16 cellular contexts compared by ENCODE assay signal in genomic region chr1:234244482-234244881, GRCh38.
DNase-seq lines count a peak whose midpoint lies in the region; ATAC-seq and TF ChIP-seq lines count a peak whose summit lies in the region.
"Had no signal": no experiment of that assay in that cellular context is flagged by ENCODE, and none has a peak within 500 bp of the region (broad histone marks: within the 10 kb centered on the region; RNA-seq: fewer than 3 reads in every experiment).

No MANE protein-coding gene starts in this region.

- ATAC-seq in GM19035 (IDR thresholded peaks at IDR 0.05; ENCODE audit: unreplicated experiment) (peak; percentile 43), HG02981 (IDR thresholded peaks at IDR 0.05; ENCODE audit: unreplicated experiment) (peak; percentile 32)
- ATAC-seq: activated CD8-positive, alpha-beta T cell treated with anti-CD3 and anti-CD28 coated beads, Interleukin-2, amount 10 ng/mL, durations not matched to agents 7 days and 5 days; foreskin keratinocyte had no signal

- H3K36me3 ChIP-seq in GM06990 (ENCODE audit: control insufficient read depth, insufficient read depth, low read length) (no peaks in the 10 kb centered on the region), OCI-LY3 (replicated peaks; ENCODE audit: low read depth, low read length) (no peaks in the 10 kb centered on the region), BE2C (no peaks in the 10 kb centered on the region)
- H3K36me3 ChIP-seq: brain microvascular endothelial cell, upper lobe of left lung had no signal

- H3K27me3 ChIP-seq in GM06990 (replicated peaks; ENCODE audit: control insufficient read depth, insufficient read depth, low read length) (no peaks in the 10 kb centered on the region), OCI-LY3 (ENCODE audit: low read depth, low read length) (no peaks in the 10 kb centered on the region), BE2C (peaks cover 8% of the 10 kb centered on the region)
- H3K27me3 ChIP-seq: brain microvascular endothelial cell, foreskin keratinocyte, upper lobe of left lung had no signal

- H3K9me3 ChIP-seq in OCI-LY3 (ENCODE audit: insufficient read depth, low read length) (no peaks in the 10 kb centered on the region), BE2C (no peaks in the 10 kb centered on the region)
- H3K9me3 ChIP-seq: upper lobe of left lung had no signal

- peaks cover 51% of the 10 kb centered on the region for H3K4me1 ChIP-seq in OCI-LY3 (ENCODE audit: low read length)
- H3K4me1 ChIP-seq in BE2C = no peaks in the 10 kb centered on the region
- H3K4me1 ChIP-seq: upper lobe of left lung had no signal

- no peak for TF ChIP-seq CTCF in GM06990 (IDR thresholded peaks at IDR 0.05; ENCODE audit: insufficient read depth, low read length, poor library complexity, severe bottlenecking)
- TF ChIP-seq CTCF in OCI-LY3 (IDR thresholded peaks at IDR 0.05; ENCODE audit: low read depth, low read length) = no peak
- TF ChIP-seq CTCF in BE2C (IDR thresholded peaks at IDR 0.05; ENCODE audit: low read depth, low read length) = no peak

- H3K4me3 ChIP-seq in GM06990 (replicated peaks; ENCODE audit: low read depth, low read length) = peak overlapping the region; percentile 23
- peak overlapping the region; percentile 68 for H3K4me3 ChIP-seq in OCI-LY3 (ENCODE audit: low read length)
- no peak overlapping the region for H3K4me3 ChIP-seq in BE2C (ENCODE audit: low read depth, low read length)
- H3K4me3 ChIP-seq: upper lobe of left lung had no signal

- H2AFZ ChIP-seq in OCI-LY3 (ENCODE audit: low read depth, low read length) = no peak overlapping the region

- no peaks in the 10 kb centered on the region; the same call in 1 of the 2 replicates for H4K20me1 ChIP-seq in OCI-LY3 (ENCODE audit: insufficient read depth, low read length)

- DNase-seq in GM06990 (ENCODE audit: extremely low read depth, insufficient read length) = peak; percentile 45
- no peak for DNase-seq in NCI-H2171 (lab: John Stamatoyannopoulos, UW)
- DNase-seq in ecto neural progenitor cell (ENCODE audit: low spot score) = no peak
- no peak for DNase-seq in EL
- no peak for DNase-seq in BE2C
- DNase-seq: activated CD8-positive, alpha-beta T cell treated with anti-CD3 and anti-CD28 coated beads, Interleukin-2, amount 10 ng/mL, durations not matched to agents 7 days and 5 days; activated gamma-delta T cell; brain microvascular endothelial cell; foreskin keratinocyte; NCI-H1436; NCI-H524 treated with DMSO at 0.1 percent for 48 hours; SHP77 treated with DMSO at 0.1 percent for 48 hours; upper lobe of left lung had no signal

- H3K9ac ChIP-seq in OCI-LY3 (ENCODE audit: low read length) = peak overlapping the region; percentile 52

- no peaks in the 10 kb centered on the region for H3K79me2 ChIP-seq in OCI-LY3 (ENCODE audit: low read length)

- peak overlapping the region; percentile 92 for H3K27ac ChIP-seq in OCI-LY3 (ENCODE audit: low read length)
- H3K27ac ChIP-seq: brain microvascular endothelial cell, foreskin keratinocyte, upper lobe of left lung had no signal

- H3K4me2 ChIP-seq in OCI-LY3 (ENCODE audit: low read length) = peak overlapping the region; percentile 96
